8 cellular contexts compared by ENCODE assay signal in the genomic region with DNA sequence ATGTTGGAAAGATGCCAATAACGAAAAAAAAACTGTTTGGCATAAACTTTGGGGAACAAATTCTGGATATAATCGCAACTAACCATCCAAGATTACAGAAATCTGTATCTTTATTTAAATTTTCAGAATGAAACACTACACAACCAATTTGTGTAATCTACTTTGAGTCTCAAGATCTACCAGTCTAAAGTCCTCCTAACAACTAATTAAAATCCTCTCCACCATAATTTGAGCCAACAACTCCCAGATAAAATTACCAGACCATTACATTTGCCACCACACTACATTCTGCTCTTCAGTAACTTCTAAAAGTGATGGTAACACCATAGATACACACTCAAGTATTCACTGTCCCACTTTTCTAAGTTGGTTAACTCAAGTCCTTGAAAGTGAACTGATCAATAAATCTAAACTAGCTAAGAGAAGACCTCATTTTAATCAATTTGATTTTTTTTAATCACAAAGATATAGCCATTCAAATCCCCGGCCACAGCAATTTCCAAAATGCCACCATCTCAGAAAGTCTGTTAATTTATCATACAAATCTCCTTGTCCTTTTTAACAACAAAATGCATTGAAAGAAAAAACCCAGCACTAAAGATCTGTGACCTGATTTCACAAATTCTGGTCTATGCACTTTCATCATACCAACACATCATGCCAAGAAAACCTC. TPM values are rescaled to one million over a fixed set of nuclear protein-coding genes. Genes with fewer than 3 reads are reported as not detected.
DNase-seq lines count a peak whose midpoint lies in the region; ATAC-seq and TF ChIP-seq lines count a peak whose summit lies in the region.

No MANE protein-coding gene starts in this region.

- H3K9ac ChIP-seq in GM23248 = peak overlapping the region; percentile 91

- H3K9me3 ChIP-seq in GM23248 (ENCODE audit: low read depth) = no peaks in the 10 kb centered on the region

- H3K27me3 ChIP-seq in GM23248 (replicated peaks; ENCODE audit: insufficient read depth) = no peaks in the 10 kb centered on the region
- H3K27me3 ChIP-seq in foreskin keratinocyte = no peaks in the 10 kb centered on the region

- no peaks in the 10 kb centered on the region for H3K9me2 ChIP-seq in GM23248 (ENCODE audit: insufficient read depth)

- peak; percentile 78 for DNase-seq in GM23248
- no peak for DNase-seq in foreskin keratinocyte
- DNase-seq in SW 1271 (lab: John Stamatoyannopoulos, UW) = no peak
- DNase-seq in NCI-H82 (lab: John Stamatoyannopoulos, UW) = no peak
- no peak for DNase-seq in kidney tubule cell (ENCODE audit: low spot score)
- no peak for DNase-seq in NCI-H748 treated with DMSO at 0.1 percent for 48 hours (lab: John Stamatoyannopoulos, UW)

- H4K20me1 ChIP-seq in GM23248 (ENCODE audit: insufficient read depth) = peaks cover 9% of the 10 kb centered on the region; the same call in 1 of the 2 replicates

- H3K4me2 ChIP-seq in GM23248 (ENCODE audit: unreplicated experiment) = peak overlapping the region; percentile 95

- peak overlapping the region; percentile 90 for H3K4me3 ChIP-seq in GM23248
- H3K4me3 ChIP-seq in skin epidermis = peak overlapping the region; percentile 57 to 99 (median 80)

- peaks cover 20% of the 10 kb centered on the region for H3F3A ChIP-seq in GM23248 (ENCODE audit: insufficient read depth)

- ATAC-seq in foreskin keratinocyte = no peak

- H3K27ac ChIP-seq in GM23248 (peak overlapping the region; percentile 91), VCaP (peak overlapping the region; percentile 92), foreskin keratinocyte (peak overlapping the region; percentile 90), skin epidermis (peak overlapping the region in 17 of 21 experiments; percentile 89 to 100 (median 100))

- no peak overlapping the region for H2AFZ ChIP-seq in GM23248

- H3K4me1 ChIP-seq in GM23248 (ENCODE audit: insufficient read depth) = peaks cover 21% of the 10 kb centered on the region
- H3K4me1 ChIP-seq in foreskin keratinocyte = peaks cover 20% of the 10 kb centered on the region

- in situ Hi-C loops in GM23248 (cut with MboI) = no loop called here

- no peak for TF ChIP-seq CTCF in VCaP (conservative IDR thresholded peaks at IDR 0.05)
- no peak for TF ChIP-seq CTCF in foreskin keratinocyte (conservative IDR thresholded peaks at IDR 0.05)

- peaks cover 61% of the 10 kb centered on the region for H3K79me2 ChIP-seq in GM23248 (ENCODE audit: insufficient read depth)

- 7% methylated on average over 3 of the region's 3 CpGs for WGBS in GM23248 (ENCODE audit: low coverage in 1 of 2, low lambda C conversion rate in 2 of 2, missing lambda C conversion rate in 2 of 2), 2 experiments

- no peaks in the 10 kb centered on the region for H3K36me3 ChIP-seq in GM23248 (ENCODE audit: low read depth)

RNA-seq across cellular contexts. Expression of a gene that starts 1.9 kb away (rescaled TPM):
- 24.4 and 24.9 TPM in 2 replicates for total RNA-seq in GM23248 (2014; rRNA removed; shearing (Covaris generic))
- 29.9 and 31.0 TPM in 2 replicates for polyA plus RNA-seq in GM23248 (2016; fragmentation: Nextera tagmentation; extraction: Ambion mirVana)
- total RNA-seq in foreskin keratinocyte = 16.8 and 18.4 TPM in 2 replicates
- 8.6 and 9.0 TPM in 2 replicates for polyA plus RNA-seq in foreskin keratinocyte
